In the genomic region with DNA sequence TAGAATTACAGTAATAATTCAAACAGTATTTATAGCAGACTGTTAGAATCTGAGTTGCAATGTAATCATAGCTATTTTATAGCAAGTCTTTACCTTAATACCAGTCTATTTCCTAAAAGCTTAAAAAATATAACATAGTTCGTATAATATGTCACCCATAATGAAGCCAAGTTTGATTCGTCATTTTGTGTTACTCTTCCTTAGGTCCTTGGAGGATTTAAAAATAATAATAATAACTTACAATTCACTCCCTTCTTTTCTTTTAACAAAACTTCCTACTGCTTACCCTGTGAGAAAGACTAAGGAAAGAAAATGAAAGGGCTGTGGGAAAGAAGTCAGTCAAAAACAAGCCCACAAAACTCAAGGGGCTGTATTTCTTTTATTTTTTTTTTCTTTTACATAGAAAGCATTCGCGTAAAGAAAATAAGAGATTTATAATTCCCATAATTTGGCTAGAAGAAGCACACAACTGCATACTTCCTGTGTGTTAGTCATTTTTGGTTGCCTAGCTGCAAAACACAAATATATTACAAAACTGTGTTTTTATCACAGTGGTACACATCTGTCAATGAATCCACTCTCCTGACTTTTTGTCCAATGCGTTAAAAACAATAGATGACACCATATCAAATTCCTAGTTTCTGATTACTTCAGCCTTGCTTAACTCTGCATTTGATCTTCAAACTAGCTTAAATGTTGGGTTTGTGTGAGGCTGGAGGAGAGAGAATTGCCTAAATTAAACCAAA, we compare ENCODE assay signal across 12 cellular contexts.
DNase-seq lines count a peak whose midpoint lies in the region; ATAC-seq, FAIRE-seq and TF ChIP-seq lines count a peak whose summit lies in the region.
"Had no signal": no experiment of that assay in that cellular context is flagged by ENCODE, and none has a peak within 500 bp of the region (broad histone marks: within the 10 kb centered on the region; RNA-seq: fewer than 3 reads in every experiment).

No MANE protein-coding gene starts in this region.

- DNase-seq in HS-5 (ENCODE audit: low read depth), result peak; percentile 64
- peak; percentile 96 to 98 for DNase-seq in cardiac fibroblast (ENCODE audit: low read depth in 2 of 2)
- peak; percentile 39 for DNase-seq in kidney epithelial cell (ENCODE audit: low read depth)
- peak; percentile 92 for DNase-seq in stromal cell of bone marrow (ENCODE audit: low read depth)
- no peak for DNase-seq in occipital lobe (lab: John Stamatoyannopoulos, UW)
- no peak for DNase-seq in small intestine
- DNase-seq: activated CD4-positive, CD25-positive, alpha-beta regulatory T cell; activated naive CD4-positive, alpha-beta T cell treated with anti-CD3 and anti-CD28 coated beads, Interleukin-2, amount 50 U/mL, for 16 hours; DND-41; hypothalamus had no signal

- TF ChIP-seq CTCF in cardiac fibroblast (IDR thresholded peaks at IDR 0.05; ENCODE audit: low read depth, low read length) (no peak), kidney epithelial cell (IDR thresholded peaks at IDR 0.05; ENCODE audit: insufficient read depth, low read length, poor library complexity, severe bottlenecking) (no peak)

- no peak for ATAC-seq in HG02970 (IDR thresholded peaks at IDR 0.05; ENCODE audit: low FRiP score, unreplicated experiment)
- ATAC-seq in HG02870 (IDR thresholded peaks at IDR 0.05; ENCODE audit: unreplicated experiment), result no peak

- H3K9me3 ChIP-seq in small intestine (ENCODE audit: control insufficient read depth, low read depth), result no peaks in the 10 kb centered on the region

- no peak for FAIRE-seq in small intestine (lab: Jason Lieb, UNC)

- H3K27ac ChIP-seq in small intestine (ENCODE audit: low read depth in 1 of 2, low read length in 1 of 2), result peak overlapping the region in 1 of 2 donors; percentile 83

- H3K27me3 ChIP-seq in kidney epithelial cell (ENCODE audit: control insufficient read depth, insufficient read depth, low read length) (no peaks in the 10 kb centered on the region), small intestine (ENCODE audit: control insufficient read depth in 2 of 2, insufficient read depth in 2 of 2, low read length in 2 of 2) (no peaks in the 10 kb centered on the region)

- H3K4me1 ChIP-seq in small intestine (ENCODE audit: control insufficient read depth in 2 of 2, insufficient read depth in 1 of 2, low read depth in 1 of 2, low read length in 1 of 2), result peaks cover 0 to 2% of the 10 kb centered on the region in 2 donors

- WGBS in small intestine, 3 donors, result 57 to 84% (median 79%) methylated on average over 5 of the region's 5 CpGs

- no peak overlapping the region for H3K4me3 ChIP-seq in cardiac fibroblast (replicated peaks in 1 of 2; ENCODE audit: low read depth in 2 of 2, low read length in 2 of 2)
- no peak overlapping the region for H3K4me3 ChIP-seq in kidney epithelial cell (ENCODE audit: low read depth, low read length)
- H3K4me3 ChIP-seq in small intestine (ENCODE audit: low read depth in 1 of 2, low read length in 2 of 2), result no peak overlapping the region

- H3K36me3 ChIP-seq in kidney epithelial cell (ENCODE audit: control insufficient read depth, insufficient read depth, low read length), result no peaks in the 10 kb centered on the region
- H3K36me3 ChIP-seq in small intestine (ENCODE audit: control insufficient read depth in 2 of 2, insufficient read depth in 2 of 2, low read length in 2 of 2), result no peaks in the 10 kb centered on the region

Comparison
In these comparisons a context has a peak if more than half of its experiments do, and no peak if none do; other contexts are left out.
1. DNase-seq: peak in HS-5 (single experiment), cardiac fibroblast (2 of 2), kidney epithelial cell (single experiment) and stromal cell of bone marrow (single experiment); none in occipital lobe (single experiment) and small intestine (single experiment).